ENCODE assay signal across 1 cellular context in genomic region chr4:185931986-185932385, GRCh38.
TF ChIP-seq lines count a peak whose summit lies in the region.

No MANE protein-coding gene starts in this region.

TF ChIP-seq in H1, 55 proteins besides CTCF, POLR2A, EP300 and RAD21:
- TF ChIP-seq NRF1 (IDR thresholded peaks at IDR 0.05; ENCODE audit: low read depth, low read length): no peak
- no peak for TF ChIP-seq SP1 (IDR thresholded peaks at IDR 0.05; ENCODE audit: low read depth, low read length)
- TF ChIP-seq RXRA (IDR thresholded peaks at IDR 0.05; ENCODE audit: insufficient read depth, low read depth, low read length): no peak
- TF ChIP-seq TCF12 (IDR thresholded peaks at IDR 0.05; ENCODE audit: low read depth, low read length): no peak
- no peak for TF ChIP-seq SIX5 (IDR thresholded peaks at IDR 0.05; ENCODE audit: low read depth, low read length)
- TF ChIP-seq BACH1 (IDR thresholded peaks at IDR 0.05; ENCODE audit: low read length): no peak
- no peak for TF ChIP-seq HDAC6 (IDR thresholded peaks at IDR 0.05; ENCODE audit: low read depth, low read length)
- no peak for TF ChIP-seq TAF1 (IDR thresholded peaks at IDR 0.05; ENCODE audit: low read depth, low read length)
- no peak for TF ChIP-seq KDM5A (IDR thresholded peaks at IDR 0.05; ENCODE audit: low read length)
- TF ChIP-seq RFX5 (IDR thresholded peaks at IDR 0.05; ENCODE audit: borderline replicate concordance, low read depth, low read length): no peak
- TF ChIP-seq HDAC2 (IDR thresholded peaks at IDR 0.05; ENCODE audit: borderline replicate concordance in 1 of 2, low read depth in 2 of 2, low read length in 2 of 2): no peak
- TF ChIP-seq POU5F1 (IDR thresholded peaks at IDR 0.05; ENCODE audit: low read depth, low read length): no peak
- TF ChIP-seq, protein P1, sequence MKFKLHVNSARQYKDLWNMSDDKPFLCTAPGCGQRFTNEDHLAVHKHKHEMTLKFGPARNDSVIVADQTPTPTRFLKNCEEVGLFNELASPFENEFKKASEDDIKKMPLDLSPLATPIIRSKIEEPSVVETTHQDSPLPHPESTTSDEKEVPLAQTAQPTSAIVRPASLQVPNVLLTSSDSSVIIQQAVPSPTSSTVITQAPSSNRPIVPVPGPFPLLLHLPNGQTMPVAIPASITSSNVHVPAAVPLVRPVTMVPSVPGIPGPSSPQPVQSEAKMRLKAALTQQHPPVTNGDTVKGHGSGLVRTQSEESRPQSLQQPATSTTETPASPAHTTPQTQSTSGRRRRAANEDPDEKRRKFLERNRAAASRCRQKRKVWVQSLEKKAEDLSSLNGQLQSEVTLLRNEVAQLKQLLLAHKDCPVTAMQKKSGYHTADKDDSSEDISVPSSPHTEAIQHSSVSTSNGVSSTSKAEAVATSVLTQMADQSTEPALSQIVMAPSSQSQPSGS (IDR thresholded peaks at IDR 0.05; ENCODE audit: low read length): no peak
- no peak for TF ChIP-seq KDM1A (IDR thresholded peaks at IDR 0.05; ENCODE audit: borderline replicate concordance, low read length)
- TF ChIP-seq TEAD4 (IDR thresholded peaks at IDR 0.05; ENCODE audit: low read depth, low read length): no peak
- no peak for TF ChIP-seq JUND (IDR thresholded peaks at IDR 0.05; ENCODE audit: low read length)
- TF ChIP-seq CHD1 (IDR thresholded peaks at IDR 0.05; ENCODE audit: low read depth, low read length): no peak
